In the genomic region with DNA sequence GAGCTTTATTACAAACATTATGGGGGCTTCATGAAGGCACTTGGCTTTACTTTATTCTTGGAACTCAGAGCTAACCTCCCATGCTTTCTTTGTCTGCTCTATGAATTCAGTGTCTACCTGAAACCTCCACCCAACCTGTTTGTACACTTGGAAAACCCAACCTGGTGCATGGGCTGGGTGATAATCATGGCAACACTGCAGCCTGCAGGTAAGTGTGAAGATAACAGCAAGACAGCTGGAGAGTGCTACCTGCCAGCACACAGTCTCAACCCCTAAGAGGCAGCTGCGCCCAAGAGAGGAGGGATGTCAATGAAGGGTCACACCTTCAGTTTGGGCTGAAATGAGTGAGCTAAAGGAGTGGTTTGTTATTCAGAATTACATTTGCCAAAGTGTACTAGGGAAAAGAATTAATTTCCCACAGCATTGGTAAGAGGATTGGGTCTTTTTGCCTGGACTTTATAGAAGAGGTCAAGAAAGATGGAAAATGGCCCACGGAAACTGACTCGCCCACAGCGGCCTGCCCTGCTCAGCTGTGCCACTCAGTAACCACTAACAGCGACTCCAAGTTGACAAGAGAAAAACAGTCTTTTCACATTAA, we compare ENCODE assay signal across 9 cellular contexts. TPM values are rescaled to one million over a fixed set of nuclear protein-coding genes. Genes with fewer than 3 reads are reported as not detected.
DNase-seq lines count a peak whose midpoint lies in the region; ATAC-seq and TF ChIP-seq lines count a peak whose summit lies in the region.
"Had no signal": no experiment of that assay in that cellular context is flagged by ENCODE, and none has a peak within 500 bp of the region (broad histone marks: within the 10 kb centered on the region; RNA-seq: fewer than 3 reads in every experiment).

No MANE protein-coding gene starts in this region.

- H3K36me3 ChIP-seq in hepatocyte (replicated peaks; ENCODE audit: insufficient read depth, low read depth) (no peaks in the 10 kb centered on the region), transverse colon (no peaks in the 10 kb centered on the region), left ventricle myocardium inferior (no peaks in the 10 kb centered on the region)

- no peaks in the 10 kb centered on the region for H3K9me3 Mint-ChIP-seq in activated CD4-positive, alpha-beta T cell treated with anti-CD3 and anti-CD28 coated beads for 36 hours (ENCODE audit: low read depth)
- H3K9me3 Mint-ChIP-seq in activated CD4-positive, alpha-beta T cell treated with anti-CD3 and anti-CD28 coated beads, Interleukin-2, amount 10 ng/mL, durations not matched to agents 24 days and 14 days, result no peaks in the 10 kb centered on the region

- H3K27me3 ChIP-seq in hepatocyte, result no peaks in the 10 kb centered on the region
- H3K27me3 ChIP-seq in transverse colon, result peaks cover 9% of the 10 kb centered on the region
- peaks cover 86% of the 10 kb centered on the region for H3K27me3 ChIP-seq in left ventricle myocardium inferior (ENCODE audit: low read depth)

- H3K27me3 Mint-ChIP-seq in activated CD4-positive, alpha-beta T cell treated with anti-CD3 and anti-CD28 coated beads for 36 hours, result peaks cover 28% of the 10 kb centered on the region
- H3K27me3 Mint-ChIP-seq in activated CD4-positive, alpha-beta T cell treated with anti-CD3 and anti-CD28 coated beads, Interleukin-2, amount 10 ng/mL, durations not matched to agents 24 days and 14 days, result peaks cover 23% of the 10 kb centered on the region

- peak; percentile 13 for DNase-seq in activated CD4-positive, alpha-beta T cell treated with anti-CD3 and anti-CD28 coated beads for 36 hours
- DNase-seq in activated CD4-positive, alpha-beta T cell treated with anti-CD3 and anti-CD28 coated beads, Interleukin-2, amount 10 ng/mL, durations not matched to agents 24 days and 14 days, result no peak
- DNase-seq in RPMI8226 (peak; percentile 24), hepatocyte (ENCODE audit: low spot score) (peak; percentile 76), transverse colon (peak; percentile 69), AG08395 (ENCODE audit: low spot score) (no peak), left ventricle myocardium inferior (no peak)
- DNase-seq: CD4-positive, CD25-positive, alpha-beta regulatory T cell had no signal

- no peak for ATAC-seq in activated CD4-positive, alpha-beta T cell treated with anti-CD3 and anti-CD28 coated beads for 36 hours
- no peak for ATAC-seq in HG03378 (IDR thresholded peaks at IDR 0.05; ENCODE audit: unreplicated experiment)

- no peak overlapping the region for H3K4me3 Mint-ChIP-seq in activated CD4-positive, alpha-beta T cell treated with anti-CD3 and anti-CD28 coated beads for 36 hours
- no peak overlapping the region for H3K4me3 Mint-ChIP-seq in activated CD4-positive, alpha-beta T cell treated with anti-CD3 and anti-CD28 coated beads, Interleukin-2, amount 10 ng/mL, durations not matched to agents 24 days and 14 days
- H3K4me3 Mint-ChIP-seq: CD4-positive, CD25-positive, alpha-beta regulatory T cell had no signal

- peak overlapping the region; percentile 32 for H3K4me2 ChIP-seq in hepatocyte

- CTCF ChIA-PET in activated CD4-positive, alpha-beta T cell treated with anti-CD3 and anti-CD28 coated beads for 36 hours (lab: Charles Lee), result interaction anchor here (0.6 to 2.3 kb wide), 6 partner anchors 11 to 745 kb away, joined by 3 to 6 read pairs (median 4); partner anchors contain the start of gene FOXQ1

- H3K9me2 ChIP-seq in hepatocyte (replicated peaks; ENCODE audit: insufficient read depth), result no peaks in the 10 kb centered on the region

- no peaks in the 10 kb centered on the region for H3K79me2 ChIP-seq in hepatocyte

- H3K9me3 ChIP-seq in hepatocyte (ENCODE audit: low read depth) (no peaks in the 10 kb centered on the region), transverse colon (no peaks in the 10 kb centered on the region), left ventricle myocardium inferior (replicated peaks) (no peaks in the 10 kb centered on the region)

- no peak overlapping the region for H2AFZ ChIP-seq in hepatocyte

- POLR2A ChIA-PET in activated CD4-positive, alpha-beta T cell treated with anti-CD3 and anti-CD28 coated beads for 36 hours (lab: Charles Lee), result no interaction called here

- H3K4me1 ChIP-seq in hepatocyte (ENCODE audit: insufficient read depth), result peaks cover 18% of the 10 kb centered on the region
- peaks cover 0 to 29% (median 11%) of the 10 kb centered on the region in 4 donors for H3K4me1 ChIP-seq in transverse colon
- peaks cover 4% of the 10 kb centered on the region for H3K4me1 ChIP-seq in left ventricle myocardium inferior

- H3K4me1 Mint-ChIP-seq in activated CD4-positive, alpha-beta T cell treated with anti-CD3 and anti-CD28 coated beads for 36 hours, result no peaks in the 10 kb centered on the region
- no peaks in the 10 kb centered on the region for H3K4me1 Mint-ChIP-seq in activated CD4-positive, alpha-beta T cell treated with anti-CD3 and anti-CD28 coated beads, Interleukin-2, amount 10 ng/mL, durations not matched to agents 24 days and 14 days
- H3K4me1 Mint-ChIP-seq: CD4-positive, CD25-positive, alpha-beta regulatory T cell had no signal

- no peaks in the 10 kb centered on the region for H3K36me3 Mint-ChIP-seq in activated CD4-positive, alpha-beta T cell treated with anti-CD3 and anti-CD28 coated beads for 36 hours (ENCODE audit: low read depth)
- no peaks in the 10 kb centered on the region for H3K36me3 Mint-ChIP-seq in activated CD4-positive, alpha-beta T cell treated with anti-CD3 and anti-CD28 coated beads, Interleukin-2, amount 10 ng/mL, durations not matched to agents 24 days and 14 days (ENCODE audit: low read depth)
- H3K36me3 Mint-ChIP-seq: CD4-positive, CD25-positive, alpha-beta regulatory T cell had no signal

- intact Hi-C loops in activated CD4-positive, alpha-beta T cell treated with anti-CD3 and anti-CD28 coated beads for 36 hours (cut with DNase I, micrococcal nuclease), result no loop called here
- intact Hi-C loops in activated CD4-positive, alpha-beta T cell treated with anti-CD3 and anti-CD28 coated beads, Interleukin-2, amount 10 ng/mL, durations not matched to agents 24 days and 14 days (cut with micrococcal nuclease), result no loop called here
- intact Hi-C loops in transverse colon (cut with DNase I; ENCODE audit: low total_unique reads), result no loop called here
- intact Hi-C loops in left ventricle myocardium inferior (cut with micrococcal nuclease), result no loop called here

- in situ Hi-C loops in transverse colon (cut with MboI; ENCODE audit: low pct_ligation_motif_present in 1 of 4, low pct_unique_long_range_greater_than_20kb in 1 of 4, low sequenced_read_pairs in 3 of 4), result loop anchor here in 2 of 4 donors (25.0 kb wide), 2 partner anchors 424 to 549 kb away; no protein-coding TSS in a partner anchor

- TF ChIP-seq POLR2A in transverse colon (IDR thresholded peaks at IDR 0.05), result no peak

- peak; percentile 60 for TF ChIP-seq CTCF in hepatocyte (IDR thresholded peaks at IDR 0.05; ENCODE audit: poor library complexity)
- TF ChIP-seq CTCF in transverse colon (IDR thresholded peaks at IDR 0.05), result peak; percentile 20 to 78 (median 41)
- TF ChIP-seq CTCF in left ventricle myocardium inferior (IDR thresholded peaks at IDR 0.05; ENCODE audit: borderline replicate concordance), result no peak

- peak overlapping the region; percentile 63 for H3K27ac ChIP-seq in hepatocyte
- H3K27ac ChIP-seq in transverse colon, result peak overlapping the region in 1 of 4 donors; percentile 22
- H3K27ac ChIP-seq in left ventricle myocardium inferior (replicated peaks), result no peak overlapping the region

- H4K20me1 ChIP-seq in hepatocyte (ENCODE audit: insufficient read depth, poor library complexity, severe bottlenecking), result no peaks in the 10 kb centered on the region

- H3K27ac Mint-ChIP-seq in activated CD4-positive, alpha-beta T cell treated with anti-CD3 and anti-CD28 coated beads for 36 hours, result no peak overlapping the region
- no peak overlapping the region for H3K27ac Mint-ChIP-seq in activated CD4-positive, alpha-beta T cell treated with anti-CD3 and anti-CD28 coated beads, Interleukin-2, amount 10 ng/mL, durations not matched to agents 24 days and 14 days
- H3K27ac Mint-ChIP-seq: CD4-positive, CD25-positive, alpha-beta regulatory T cell had no signal

- H3K4me3 ChIP-seq in hepatocyte (no peak overlapping the region), transverse colon (no peak overlapping the region), left ventricle myocardium inferior (no peak overlapping the region)

- WGBS in hepatocyte (ENCODE audit: low lambda C conversion rate, missing lambda C conversion rate), result 90% methylated on average over 5 of the region's 5 CpGs
- WGBS in transverse colon (ENCODE audit: low coverage in 1 of 2), 2 donors, result 64 to 73% methylated on average over 4 to 5 of the region's 5 CpGs

- no peak for TF ChIP-seq EP300 in transverse colon (IDR thresholded peaks at IDR 0.05; ENCODE audit: low read depth)

RNA-seq across cellular contexts. Expression of gene FOXQ1, which starts 24.4 kb away (rescaled TPM):
- total RNA-seq in activated CD4-positive, alpha-beta T cell treated with anti-CD3 and anti-CD28 coated beads for 36 hours, result not detected
- not detected in 2 replicates for total RNA-seq in activated CD4-positive, alpha-beta T cell treated with anti-CD3 and anti-CD28 coated beads, Interleukin-2, amount 10 ng/mL, durations not matched to agents 24 days and 14 days
- total RNA-seq in hepatocyte (12.8 and 14.2 TPM in 2 replicates), transverse colon (1 to 10 TPM in 1 of 4 donors, not detected in 3; 1.6 TPM), left ventricle myocardium inferior (not detected)
- 15.1 and 25.9 TPM in 2 replicates for polyA plus RNA-seq in hepatocyte
- total RNA-seq: CD4-positive, CD25-positive, alpha-beta regulatory T cell had no signal
- polyA plus RNA-seq: CD4-positive, CD25-positive, alpha-beta regulatory T cell had no signal

RNA-seq across cellular contexts. Expression of gene FOXF2, which starts 53.0 kb away (rescaled TPM):
- total RNA-seq in activated CD4-positive, alpha-beta T cell treated with anti-CD3 and anti-CD28 coated beads for 36 hours, result not detected
- not detected in 2 replicates for total RNA-seq in activated CD4-positive, alpha-beta T cell treated with anti-CD3 and anti-CD28 coated beads, Interleukin-2, amount 10 ng/mL, durations not matched to agents 24 days and 14 days
- 18.0 and 28.0 TPM in 2 replicates for total RNA-seq in hepatocyte
- polyA plus RNA-seq in hepatocyte, result 24.9 and 31.5 TPM in 2 replicates
- 10 to 100 TPM in 3 of 4 donors, 1 to 10 TPM in 1; 9.0 to 45.2 (median 13.5) TPM for total RNA-seq in transverse colon
- total RNA-seq in left ventricle myocardium inferior, result 0.30 TPM
- total RNA-seq: CD4-positive, CD25-positive, alpha-beta regulatory T cell had no signal
- polyA plus RNA-seq: CD4-positive, CD25-positive, alpha-beta regulatory T cell had no signal

Comparison
In these comparisons a context has a peak if more than half of its experiments do, and no peak if none do; other contexts are left out.
1. DNase-seq: peak in activated CD4-positive, alpha-beta T cell treated with anti-CD3 and anti-CD28 coated beads for 36 hours (single experiment), RPMI8226 (single experiment), hepatocyte (single experiment) and transverse colon (single experiment); none in activated CD4-positive, alpha-beta T cell treated with anti-CD3 and anti-CD28 coated beads, Interleukin-2, amount 10 ng/mL, durations not matched to agents 24 days and 14 days (single experiment), AG08395 (single experiment) and left ventricle myocardium inferior (single experiment).